Comparison of ENCODE assay signal across 8 cellular contexts in the genomic region with DNA sequence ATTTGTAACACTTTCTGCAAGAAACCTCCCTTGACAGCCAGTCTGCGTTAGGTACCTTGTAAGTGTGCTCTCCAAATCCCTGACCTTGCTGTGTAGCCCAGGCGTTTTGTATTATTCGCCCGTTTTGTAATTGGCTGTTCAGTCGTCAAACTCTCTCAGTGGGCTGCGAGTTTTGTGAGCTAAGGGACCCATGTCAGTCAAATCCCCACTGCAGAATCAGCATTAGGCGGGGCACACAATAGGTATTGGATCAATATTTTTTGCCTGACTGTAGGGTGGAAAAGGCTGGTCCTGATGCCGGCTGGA. TPM values are rescaled to one million over a fixed set of nuclear protein-coding genes. Genes with fewer than 3 reads are reported as not detected.
DNase-seq lines count a peak whose midpoint lies in the region; ATAC-seq and TF ChIP-seq lines count a peak whose summit lies in the region.

No MANE protein-coding gene starts in this region.

- H4K20me1 ChIP-seq in neural cell (ENCODE audit: insufficient read depth): no peaks in the 10 kb centered on the region

- H3K27ac ChIP-seq in C4-2B: peak overlapping the region; percentile 70; the same call in 1 of the 2 replicates
- H3K27ac ChIP-seq in KOPT-K1 (ENCODE audit: low read depth, low read length, poor library complexity, severe bottlenecking): peak overlapping the region; percentile 76
- peak overlapping the region; percentile 92 for H3K27ac ChIP-seq in colonic mucosa
- H3K27ac ChIP-seq in neural cell (ENCODE audit: low read length): peak overlapping the region; percentile 89

- peak overlapping the region; percentile 87 for H3K4me3 ChIP-seq in colonic mucosa
- H3K4me3 ChIP-seq in neural cell (ENCODE audit: low read length): peak overlapping the region; percentile 85

- H3K4me1 ChIP-seq in colonic mucosa: no peaks in the 10 kb centered on the region

- H3K9me3 ChIP-seq in KOPT-K1 (ENCODE audit: insufficient read depth, low read length, poor library complexity, severe bottlenecking): no peaks in the 10 kb centered on the region
- no peaks in the 10 kb centered on the region for H3K9me3 ChIP-seq in colonic mucosa
- no peaks in the 10 kb centered on the region for H3K9me3 ChIP-seq in neural cell (ENCODE audit: low read length)

- DNase-seq in colonic mucosa (no peak), NCI-H2171 (lab: John Stamatoyannopoulos, UW) (no peak), posterior cingulate gyrus (no peak)
- no peak for DNase-seq in stimulated activated CD4-positive, alpha-beta T cell treated with anti-CD3 and anti-CD28 coated beads, Interleukin-4, amount 100 ng/mL, for 1 hour

- H3K4me2 ChIP-seq in neural cell (ENCODE audit: low read length): peak overlapping the region; percentile 98

- ATAC-seq in HG03442 (IDR thresholded peaks at IDR 0.05; ENCODE audit: unreplicated experiment): no peak

- intact Hi-C loops in colonic mucosa (cut with DNase I): no loop called here
- intact Hi-C loops in posterior cingulate gyrus (cut with DNase I): loop anchor here (1.0 to 5.0 kb wide), 2 partner anchors 74 to 123 kb away; a partner anchor contains a TSS

- H3K79me2 ChIP-seq in neural cell (replicated peaks; ENCODE audit: insufficient read depth, low read length): peaks cover 3% of the 10 kb centered on the region

- TF ChIP-seq CTCF in C4-2B (conservative IDR thresholded peaks at IDR 0.05): no peak
- TF ChIP-seq CTCF in colonic mucosa (IDR thresholded peaks at IDR 0.05): no peak
- no peak for TF ChIP-seq CTCF in neural cell (IDR thresholded peaks at IDR 0.05; ENCODE audit: poor library complexity, severe bottlenecking)

- H2AFZ ChIP-seq in neural cell (ENCODE audit: low read depth, low read length): peak overlapping the region; percentile 83

- H3K36me3 ChIP-seq in KOPT-K1 (ENCODE audit: insufficient read depth, low read length): no peaks in the 10 kb centered on the region
- H3K36me3 ChIP-seq in colonic mucosa: no peaks in the 10 kb centered on the region
- no peaks in the 10 kb centered on the region for H3K36me3 ChIP-seq in neural cell (ENCODE audit: insufficient read depth, low read length)

- TF ChIP-seq RAD21 in neural cell (conservative IDR thresholded peaks at IDR 0.05): no peak

- no peaks in the 10 kb centered on the region for H3K27me3 ChIP-seq in colonic mucosa
- no peaks in the 10 kb centered on the region for H3K27me3 ChIP-seq in neural cell (ENCODE audit: insufficient read depth, low read depth, low read length)

- peak overlapping the region; percentile 81 to 88 for H3K9ac ChIP-seq in colonic mucosa (ENCODE audit: low read depth in 2 of 2, low read length in 2 of 2)
- peak overlapping the region; percentile 95 for H3K9ac ChIP-seq in neural cell (ENCODE audit: low read length)

- H3F3A ChIP-seq in neural cell (ENCODE audit: insufficient read depth, low read length, poor library complexity, severe bottlenecking): no peaks in the 10 kb centered on the region

- no peak for TF ChIP-seq EP300 in neural cell (conservative IDR thresholded peaks at IDR 0.05; ENCODE audit: poor library complexity, severe bottlenecking)

- H3K9me2 ChIP-seq in neural cell (ENCODE audit: insufficient read depth, low read length): no peaks in the 10 kb centered on the region

TF ChIP-seq in neural cell, 6 proteins besides CTCF, POLR2A, EP300 and RAD21:
- TF ChIP-seq TAF1 (IDR thresholded peaks at IDR 0.05; ENCODE audit: low read depth) (no peak), MXI1 (conservative IDR thresholded peaks at IDR 0.05; ENCODE audit: poor library complexity, severe bottlenecking) (no peak)
- TF ChIP-seq, protein P1, sequence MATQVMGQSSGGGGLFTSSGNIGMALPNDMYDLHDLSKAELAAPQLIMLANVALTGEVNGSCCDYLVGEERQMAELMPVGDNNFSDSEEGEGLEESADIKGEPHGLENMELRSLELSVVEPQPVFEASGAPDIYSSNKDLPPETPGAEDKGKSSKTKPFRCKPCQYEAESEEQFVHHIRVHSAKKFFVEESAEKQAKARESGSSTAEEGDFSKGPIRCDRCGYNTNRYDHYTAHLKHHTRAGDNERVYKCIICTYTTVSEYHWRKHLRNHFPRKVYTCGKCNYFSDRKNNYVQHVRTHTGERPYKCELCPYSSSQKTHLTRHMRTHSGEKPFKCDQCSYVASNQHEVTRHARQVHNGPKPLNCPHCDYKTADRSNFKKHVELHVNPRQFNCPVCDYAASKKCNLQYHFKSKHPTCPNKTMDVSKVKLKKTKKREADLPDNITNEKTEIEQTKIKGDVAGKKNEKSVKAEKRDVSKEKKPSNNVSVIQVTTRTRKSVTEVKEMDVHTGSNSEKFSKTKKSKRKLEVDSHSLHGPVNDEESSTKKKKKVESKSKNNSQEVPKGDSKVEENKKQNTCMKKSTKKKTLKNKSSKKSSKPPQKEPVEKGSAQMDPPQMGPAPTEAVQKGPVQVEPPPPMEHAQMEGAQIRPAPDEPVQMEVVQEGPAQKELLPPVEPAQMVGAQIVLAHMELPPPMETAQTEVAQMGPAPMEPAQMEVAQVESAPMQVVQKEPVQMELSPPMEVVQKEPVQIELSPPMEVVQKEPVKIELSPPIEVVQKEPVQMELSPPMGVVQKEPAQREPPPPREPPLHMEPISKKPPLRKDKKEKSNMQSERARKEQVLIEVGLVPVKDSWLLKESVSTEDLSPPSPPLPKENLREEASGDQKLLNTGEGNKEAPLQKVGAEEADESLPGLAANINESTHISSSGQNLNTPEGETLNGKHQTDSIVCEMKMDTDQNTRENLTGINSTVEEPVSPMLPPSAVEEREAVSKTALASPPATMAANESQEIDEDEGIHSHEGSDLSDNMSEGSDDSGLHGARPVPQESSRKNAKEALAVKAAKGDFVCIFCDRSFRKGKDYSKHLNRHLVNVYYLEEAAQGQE (IDR thresholded peaks at IDR 0.05; ENCODE audit: borderline replicate concordance): no peak

RNA-seq across cellular contexts. Expression of a gene that starts 0.7 kb away (rescaled TPM):
- 1 to 10 TPM; 3.6 to 5.7 TPM for total RNA-seq in colonic mucosa
- polyA plus RNA-seq in neural cell: 40.2 and 44.4 TPM in 2 replicates
- polyA minus RNA-seq in neural cell: 72.6 and 90.3 TPM in 2 replicates

RNA-seq across cellular contexts. Expression of a gene that starts 23.9 kb away (rescaled TPM):
- total RNA-seq in colonic mucosa: 1 to 10 TPM; 2.2 to 7.4 TPM
- polyA plus RNA-seq in neural cell: not detected in 2 replicates
- polyA minus RNA-seq in neural cell: not detected in 2 replicates

RNA-seq across cellular contexts. Expression of a gene that starts 32.1 kb away (rescaled TPM):
- 1 to 10 TPM; 3.4 to 5.9 TPM for total RNA-seq in colonic mucosa
- polyA plus RNA-seq in neural cell: not detected in 2 replicates
- polyA minus RNA-seq in neural cell: not detected in 2 replicates

RNA-seq across cellular contexts. Expression of a gene that starts 34.8 kb away (rescaled TPM):
- 1 to 10 TPM; 2.9 to 3.9 TPM for total RNA-seq in colonic mucosa
- 2.3 and 6.7 TPM in 2 replicates for polyA plus RNA-seq in neural cell
- 4.4 and 11.2 TPM in 2 replicates for polyA minus RNA-seq in neural cell

RNA-seq across cellular contexts. Expression of a gene that starts 43.8 kb away (rescaled TPM):
- total RNA-seq in colonic mucosa: under 1 TPM; 0.48 to 0.96 TPM
- 0.74 and 1.2 TPM in 2 replicates for polyA plus RNA-seq in neural cell
- polyA minus RNA-seq in neural cell: 1.2 and 1.3 TPM in 2 replicates
